Comparison of ENCODE assay signal across 1 cellular context in the genomic region with DNA sequence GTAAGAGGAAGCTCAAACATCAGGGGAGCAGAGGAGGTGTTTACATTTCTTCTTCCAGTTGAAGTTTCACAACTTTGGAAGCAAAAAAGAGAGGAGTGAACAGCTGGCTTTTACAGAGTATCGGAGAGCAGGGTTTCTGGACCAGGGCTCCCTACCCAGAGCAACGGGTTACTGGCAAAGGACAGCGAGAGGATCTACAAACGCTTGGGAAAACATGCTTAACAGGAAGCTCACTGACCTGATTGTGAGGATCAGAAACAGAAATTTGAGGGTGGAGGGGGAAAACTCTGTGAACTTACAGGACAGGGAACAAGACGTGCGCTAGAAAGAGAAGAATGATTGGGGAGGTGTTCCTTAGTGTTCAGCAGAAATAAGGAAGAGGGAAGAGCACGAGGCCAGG.
TF ChIP-seq lines count a peak whose summit lies in the region.

No MANE protein-coding gene starts in this region.

TF ChIP-seq in H1, 55 proteins besides CTCF, POLR2A, EP300 and RAD21 (continued from another document):
- TF ChIP-seq, protein P1, sequence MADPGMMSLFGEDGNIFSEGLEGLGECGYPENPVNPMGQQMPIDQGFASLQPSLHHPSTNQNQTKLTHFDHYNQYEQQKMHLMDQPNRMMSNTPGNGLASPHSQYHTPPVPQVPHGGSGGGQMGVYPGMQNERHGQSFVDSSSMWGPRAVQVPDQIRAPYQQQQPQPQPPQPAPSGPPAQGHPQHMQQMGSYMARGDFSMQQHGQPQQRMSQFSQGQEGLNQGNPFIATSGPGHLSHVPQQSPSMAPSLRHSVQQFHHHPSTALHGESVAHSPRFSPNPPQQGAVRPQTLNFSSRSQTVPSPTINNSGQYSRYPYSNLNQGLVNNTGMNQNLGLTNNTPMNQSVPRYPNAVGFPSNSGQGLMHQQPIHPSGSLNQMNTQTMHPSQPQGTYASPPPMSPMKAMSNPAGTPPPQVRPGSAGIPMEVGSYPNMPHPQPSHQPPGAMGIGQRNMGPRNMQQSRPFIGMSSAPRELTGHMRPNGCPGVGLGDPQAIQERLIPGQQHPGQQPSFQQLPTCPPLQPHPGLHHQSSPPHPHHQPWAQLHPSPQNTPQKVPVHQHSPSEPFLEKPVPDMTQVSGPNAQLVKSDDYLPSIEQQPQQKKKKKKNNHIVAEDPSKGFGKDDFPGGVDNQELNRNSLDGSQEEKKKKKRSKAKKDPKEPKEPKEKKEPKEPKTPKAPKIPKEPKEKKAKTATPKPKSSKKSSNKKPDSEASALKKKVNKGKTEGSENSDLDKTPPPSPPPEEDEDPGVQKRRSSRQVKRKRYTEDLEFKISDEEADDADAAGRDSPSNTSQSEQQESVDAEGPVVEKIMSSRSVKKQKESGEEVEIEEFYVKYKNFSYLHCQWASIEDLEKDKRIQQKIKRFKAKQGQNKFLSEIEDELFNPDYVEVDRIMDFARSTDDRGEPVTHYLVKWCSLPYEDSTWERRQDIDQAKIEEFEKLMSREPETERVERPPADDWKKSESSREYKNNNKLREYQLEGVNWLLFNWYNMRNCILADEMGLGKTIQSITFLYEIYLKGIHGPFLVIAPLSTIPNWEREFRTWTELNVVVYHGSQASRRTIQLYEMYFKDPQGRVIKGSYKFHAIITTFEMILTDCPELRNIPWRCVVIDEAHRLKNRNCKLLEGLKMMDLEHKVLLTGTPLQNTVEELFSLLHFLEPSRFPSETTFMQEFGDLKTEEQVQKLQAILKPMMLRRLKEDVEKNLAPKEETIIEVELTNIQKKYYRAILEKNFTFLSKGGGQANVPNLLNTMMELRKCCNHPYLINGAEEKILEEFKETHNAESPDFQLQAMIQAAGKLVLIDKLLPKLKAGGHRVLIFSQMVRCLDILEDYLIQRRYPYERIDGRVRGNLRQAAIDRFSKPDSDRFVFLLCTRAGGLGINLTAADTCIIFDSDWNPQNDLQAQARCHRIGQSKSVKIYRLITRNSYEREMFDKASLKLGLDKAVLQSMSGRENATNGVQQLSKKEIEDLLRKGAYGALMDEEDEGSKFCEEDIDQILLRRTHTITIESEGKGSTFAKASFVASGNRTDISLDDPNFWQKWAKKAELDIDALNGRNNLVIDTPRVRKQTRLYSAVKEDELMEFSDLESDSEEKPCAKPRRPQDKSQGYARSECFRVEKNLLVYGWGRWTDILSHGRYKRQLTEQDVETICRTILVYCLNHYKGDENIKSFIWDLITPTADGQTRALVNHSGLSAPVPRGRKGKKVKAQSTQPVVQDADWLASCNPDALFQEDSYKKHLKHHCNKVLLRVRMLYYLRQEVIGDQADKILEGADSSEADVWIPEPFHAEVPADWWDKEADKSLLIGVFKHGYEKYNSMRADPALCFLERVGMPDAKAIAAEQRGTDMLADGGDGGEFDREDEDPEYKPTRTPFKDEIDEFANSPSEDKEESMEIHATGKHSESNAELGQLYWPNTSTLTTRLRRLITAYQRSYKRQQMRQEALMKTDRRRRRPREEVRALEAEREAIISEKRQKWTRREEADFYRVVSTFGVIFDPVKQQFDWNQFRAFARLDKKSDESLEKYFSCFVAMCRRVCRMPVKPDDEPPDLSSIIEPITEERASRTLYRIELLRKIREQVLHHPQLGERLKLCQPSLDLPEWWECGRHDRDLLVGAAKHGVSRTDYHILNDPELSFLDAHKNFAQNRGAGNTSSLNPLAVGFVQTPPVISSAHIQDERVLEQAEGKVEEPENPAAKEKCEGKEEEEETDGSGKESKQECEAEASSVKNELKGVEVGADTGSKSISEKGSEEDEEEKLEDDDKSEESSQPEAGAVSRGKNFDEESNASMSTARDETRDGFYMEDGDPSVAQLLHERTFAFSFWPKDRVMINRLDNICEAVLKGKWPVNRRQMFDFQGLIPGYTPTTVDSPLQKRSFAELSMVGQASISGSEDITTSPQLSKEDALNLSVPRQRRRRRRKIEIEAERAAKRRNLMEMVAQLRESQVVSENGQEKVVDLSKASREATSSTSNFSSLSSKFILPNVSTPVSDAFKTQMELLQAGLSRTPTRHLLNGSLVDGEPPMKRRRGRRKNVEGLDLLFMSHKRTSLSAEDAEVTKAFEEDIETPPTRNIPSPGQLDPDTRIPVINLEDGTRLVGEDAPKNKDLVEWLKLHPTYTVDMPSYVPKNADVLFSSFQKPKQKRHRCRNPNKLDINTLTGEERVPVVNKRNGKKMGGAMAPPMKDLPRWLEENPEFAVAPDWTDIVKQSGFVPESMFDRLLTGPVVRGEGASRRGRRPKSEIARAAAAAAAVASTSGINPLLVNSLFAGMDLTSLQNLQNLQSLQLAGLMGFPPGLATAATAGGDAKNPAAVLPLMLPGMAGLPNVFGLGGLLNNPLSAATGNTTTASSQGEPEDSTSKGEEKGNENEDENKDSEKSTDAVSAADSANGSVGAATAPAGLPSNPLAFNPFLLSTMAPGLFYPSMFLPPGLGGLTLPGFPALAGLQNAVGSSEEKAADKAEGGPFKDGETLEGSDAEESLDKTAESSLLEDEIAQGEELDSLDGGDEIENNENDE (IDR thresholded peaks at IDR 0.05; ENCODE audit: insufficient replicate concordance, low read length): no peak
- TF ChIP-seq FOSL1 (IDR thresholded peaks at IDR 0.05; ENCODE audit: insufficient read depth, low read depth, low read length): no peak
- no peak for TF ChIP-seq BACH1 (IDR thresholded peaks at IDR 0.05; ENCODE audit: low read length)
- TF ChIP-seq CBX5 (IDR thresholded peaks at IDR 0.05; ENCODE audit: low read depth, low read length): no peak
- TF ChIP-seq POU5F1 (IDR thresholded peaks at IDR 0.05; ENCODE audit: low read depth, low read length): no peak
- no peak for TF ChIP-seq NRF1 (IDR thresholded peaks at IDR 0.05; ENCODE audit: low read depth, low read length)
- TF ChIP-seq CBX8 (IDR thresholded peaks at IDR 0.05; ENCODE audit: borderline replicate concordance, low read depth, low read length): no peak
- no peak for TF ChIP-seq SIX5 (IDR thresholded peaks at IDR 0.05; ENCODE audit: low read depth, low read length)
- no peak for TF ChIP-seq TBP (IDR thresholded peaks at IDR 0.05; ENCODE audit: low read depth, low read length)
- TF ChIP-seq MAFK (IDR thresholded peaks at IDR 0.05; ENCODE audit: low read depth, low read length): no peak
- TF ChIP-seq BCL11A (IDR thresholded peaks at IDR 0.05; ENCODE audit: low read depth in 2 of 2, low read length in 2 of 2): no peak
- no peak for TF ChIP-seq EZH2 (IDR thresholded peaks at IDR 0.05; ENCODE audit: low read depth, low read length, severe bottlenecking)
- TF ChIP-seq ASH2L (IDR thresholded peaks at IDR 0.05; ENCODE audit: low read length): no peak
- no peak for TF ChIP-seq PHF8 (conservative IDR thresholded peaks at IDR 0.05; ENCODE audit: low read depth, low read length)
- no peak for TF ChIP-seq KDM1A (IDR thresholded peaks at IDR 0.05; ENCODE audit: borderline replicate concordance, low read length)
- no peak for TF ChIP-seq ZNF274 (IDR thresholded peaks at IDR 0.05; ENCODE audit: borderline replicate concordance, extremely low read depth, low read length)
- TF ChIP-seq EGR1 (IDR thresholded peaks at IDR 0.05; ENCODE audit: borderline replicate concordance, low read depth, low read length): no peak
